ENCODE assay signal across 10 cellular contexts in the genomic region with DNA sequence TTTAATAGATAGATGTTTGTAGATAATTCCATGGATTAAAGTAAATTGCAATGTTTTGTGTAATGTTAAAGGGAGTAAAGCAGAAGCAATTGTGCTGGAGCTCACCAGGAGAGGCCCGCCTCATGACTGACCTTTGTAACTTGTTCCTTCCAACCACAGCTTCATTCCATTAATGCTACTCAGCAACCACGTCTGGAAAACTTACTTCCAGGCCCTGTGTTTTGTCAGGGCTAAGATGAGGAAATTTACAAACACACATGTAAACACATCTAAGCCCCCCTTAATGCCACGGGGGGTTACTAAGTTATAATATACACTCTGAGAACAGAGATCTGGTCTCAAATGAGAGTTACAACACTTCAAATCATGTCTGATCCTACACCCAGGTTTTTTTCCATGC. TPM values are rescaled to one million over a fixed set of nuclear protein-coding genes. Genes with fewer than 3 reads are reported as not detected.
DNase-seq lines count a peak whose midpoint lies in the region; ATAC-seq and TF ChIP-seq lines count a peak whose summit lies in the region.
"Had no signal": no experiment of that assay in that cellular context is flagged by ENCODE, and none has a peak within 500 bp of the region (broad histone marks: within the 10 kb centered on the region; RNA-seq: fewer than 3 reads in every experiment).

No MANE protein-coding gene starts in this region.

- DNase-seq in EL (peak; percentile 86), SJCRH30 (peak; percentile 3 to 20), fibroblast of pulmonary artery (ENCODE audit: low read depth) (peak; percentile 94), retinal pigment epithelial cell (ENCODE audit: low read depth) (peak; percentile 90), NCI-H1092 (lab: John Stamatoyannopoulos, UW) (no peak), NCI-H82 treated with DMSO at 0.1 percent for 48 hours (lab: John Stamatoyannopoulos, UW; ENCODE audit: unreplicated experiment) (no peak)
- no peak for DNase-seq in stimulated activated CD4-positive, alpha-beta T cell treated with anti-CD3 and anti-CD28 coated beads, Interleukin-12 subunit alpha, Interleukin-12 subunit beta, amount 100 ng/mL, for 4 hours
- DNase-seq: NCI-H2227 treated with DMSO at 0.1 percent for 48 hours had no signal

- TF ChIP-seq CTCF in fibroblast of pulmonary artery (IDR thresholded peaks at IDR 0.05; ENCODE audit: low read length, missing control alignments) (no peak), retinal pigment epithelial cell (conservative IDR thresholded peaks at IDR 0.05; ENCODE audit: low read depth, low read length) (no peak)

- no peaks in the 10 kb centered on the region for H3K9me3 ChIP-seq in SJCRH30 (replicated peaks)

- no peak overlapping the region for H3K27ac ChIP-seq in SJCRH30

- H3K4me3 ChIP-seq in SJCRH30 (no peak overlapping the region), fibroblast of pulmonary artery (replicated peaks; ENCODE audit: low read depth, low read length) (no peak overlapping the region), retinal pigment epithelial cell (ENCODE audit: low read length) (no peak overlapping the region)

- no peak for ATAC-seq in GM21390 (IDR thresholded peaks at IDR 0.05; ENCODE audit: unreplicated experiment)

- no peaks in the 10 kb centered on the region for H3K36me3 ChIP-seq in SJCRH30

- H3K27me3 ChIP-seq in SJCRH30 = no peaks in the 10 kb centered on the region

- peaks cover 6% of the 10 kb centered on the region; the same call in 1 of the 2 replicates for H3K4me1 ChIP-seq in SJCRH30

RNA-seq across cellular contexts. Expression of gene LUM, which starts 12.4 kb away (rescaled TPM):
- total RNA-seq in SJCRH30 (2014; rRNA removed; shearing (Covaris generic)) = 1.5 and 1.7 TPM in 2 replicates
- total RNA-seq: progenitor cell of endocrine pancreas had no signal

RNA-seq across cellular contexts. Expression of gene KERA, which starts 41.1 kb away (rescaled TPM):
- not detected in 2 replicates for total RNA-seq in SJCRH30 (2014; rRNA removed; shearing (Covaris generic))
- total RNA-seq: progenitor cell of endocrine pancreas had no signal

Comparison
In these comparisons a context has a peak if more than half of its experiments do, and no peak if none do; other contexts are left out.
1. DNase-seq: peak in EL (single experiment), SJCRH30 (2 of 2), fibroblast of pulmonary artery (single experiment) and retinal pigment epithelial cell (single experiment); none in NCI-H1092 (single experiment), NCI-H82 treated with DMSO at 0.1 percent for 48 hours (single experiment) and stimulated activated CD4-positive, alpha-beta T cell treated with anti-CD3 and anti-CD28 coated beads, Interleukin-12 subunit alpha, Interleukin-12 subunit beta, amount 100 ng/mL, for 4 hours (single experiment).